In genomic region chr6:43817192-43817591, GRCh38 we compare ENCODE assay signal across 8 cellular contexts. TPM values are rescaled to one million over a fixed set of nuclear protein-coding genes. Genes with fewer than 3 reads are reported as not detected.
DNase-seq lines count a peak whose midpoint lies in the region; ATAC-seq and TF ChIP-seq lines count a peak whose summit lies in the region.

No MANE protein-coding gene starts in this region.

- H3K27ac ChIP-seq in KMS-11 = no peak overlapping the region

- H3K9me3 Mint-ChIP-seq in activated CD4-positive, alpha-beta memory T cell treated with anti-CD3 and anti-CD28 coated beads for 36 hours = no peaks in the 10 kb centered on the region

- H3K4me1 ChIP-seq in KMS-11 (ENCODE audit: low read depth, poor library complexity, severe bottlenecking) = no peaks in the 10 kb centered on the region

- H3K4me3 Mint-ChIP-seq in activated CD4-positive, alpha-beta memory T cell treated with anti-CD3 and anti-CD28 coated beads for 36 hours = no peak overlapping the region

- ATAC-seq in HG02973 (IDR thresholded peaks at IDR 0.05; ENCODE audit: unreplicated experiment) (no peak), GM18870 (IDR thresholded peaks at IDR 0.05; ENCODE audit: unreplicated experiment) (no peak)

- H3K79me2 ChIP-seq in KMS-11 (ENCODE audit: insufficient read depth, low read depth) = no peaks in the 10 kb centered on the region

- H2AFZ ChIP-seq in KMS-11 (ENCODE audit: low read depth) = peak overlapping the region; percentile 45; the same call in 1 of the 2 replicates

- no peaks in the 10 kb centered on the region for H3K36me3 Mint-ChIP-seq in activated CD4-positive, alpha-beta memory T cell treated with anti-CD3 and anti-CD28 coated beads for 36 hours

- no peak overlapping the region for H3K27ac Mint-ChIP-seq in activated CD4-positive, alpha-beta memory T cell treated with anti-CD3 and anti-CD28 coated beads for 36 hours

- peaks cover 9% of the 10 kb centered on the region for H3K4me1 Mint-ChIP-seq in activated CD4-positive, alpha-beta memory T cell treated with anti-CD3 and anti-CD28 coated beads for 36 hours (ENCODE audit: low read depth)

- POLR2A ChIA-PET in activated CD4-positive, alpha-beta memory T cell treated with anti-CD3 and anti-CD28 coated beads for 36 hours (lab: Charles Lee) = no interaction called here

- H3K4me2 ChIP-seq in KMS-11 = no peak overlapping the region

- no peaks in the 10 kb centered on the region for H4K20me1 ChIP-seq in KMS-11 (ENCODE audit: insufficient read depth)

- no peaks in the 10 kb centered on the region for H3K36me3 ChIP-seq in KMS-11 (ENCODE audit: insufficient read depth)

- CTCF ChIA-PET in activated CD4-positive, alpha-beta memory T cell treated with anti-CD3 and anti-CD28 coated beads for 36 hours (lab: Charles Lee) = interaction anchor here (0.7 to 1.1 kb wide), 2 partner anchors 47 to 497 kb away, joined by 3 to 4 read pairs; partner anchors contain the start of gene VEGFA

- peak; percentile 27; the same call in 1 of the 2 replicates for TF ChIP-seq CTCF in KMS-11 (conservative IDR thresholded peaks at IDR 0.05; ENCODE audit: low read depth, low read length)

- no peak overlapping the region for H3K9ac ChIP-seq in KMS-11

- intact Hi-C loops in activated CD4-positive, alpha-beta memory T cell treated with anti-CD3 and anti-CD28 coated beads for 36 hours (cut with micrococcal nuclease) = loop anchor here (1.0 kb wide), 1 partner anchor 48 kb away; no protein-coding TSS in a partner anchor

- no peak overlapping the region for H3K4me3 ChIP-seq in KMS-11 (IDR thresholded peaks at IDR 0.05; ENCODE audit: insufficient read depth, low read depth, low read length)

- peaks cover 4% of the 10 kb centered on the region for H3K27me3 Mint-ChIP-seq in activated CD4-positive, alpha-beta memory T cell treated with anti-CD3 and anti-CD28 coated beads for 36 hours

- DNase-seq in EH (ENCODE audit: low read depth) (peak; percentile 60), iPS-NIHi7 (ENCODE audit: extremely low spot score) (peak; percentile 87), NCI-H1694 (lab: John Stamatoyannopoulos, UW) (no peak), OCI-M2 (lab: John Stamatoyannopoulos, UW; ENCODE audit: unreplicated experiment) (no peak)
- DNase-seq in activated CD4-positive, alpha-beta memory T cell treated with anti-CD3 and anti-CD28 coated beads for 36 hours = peak; percentile 42

- no peaks in the 10 kb centered on the region for H3K27me3 ChIP-seq in KMS-11 (ENCODE audit: insufficient read depth, low read depth)

RNA-seq across cellular contexts. Expression of gene VEGFA, which starts 47.2 kb away (rescaled TPM):
- 10 to 100 TPM; 28.9 to 35.1 TPM for total RNA-seq in activated CD4-positive, alpha-beta memory T cell treated with anti-CD3 and anti-CD28 coated beads for 36 hours

Comparison
In these comparisons a context has a peak if more than half of its experiments do, and no peak if none do; other contexts are left out.
1. DNase-seq: peak in EH (single experiment), activated CD4-positive, alpha-beta memory T cell treated with anti-CD3 and anti-CD28 coated beads for 36 hours (single experiment) and iPS-NIHi7 (single experiment); none in NCI-H1694 (single experiment) and OCI-M2 (single experiment).